In genomic region chr1:197199923-197200467, GRCh38 we compare ENCODE assay signal across 8 cellular contexts. TPM values are rescaled to one million over a fixed set of nuclear protein-coding genes. Genes with fewer than 3 reads are reported as not detected.
DNase-seq lines count a peak whose midpoint lies in the region; ATAC-seq and TF ChIP-seq lines count a peak whose summit lies in the region.

No MANE protein-coding gene starts in this region.

- no peak for TF ChIP-seq POLR2A in testis (IDR thresholded peaks at IDR 0.05)

- TF ChIP-seq CTCF in left ventricle myocardium inferior (IDR thresholded peaks at IDR 0.05; ENCODE audit: borderline replicate concordance) (no peak), WTC11 (IDR thresholded peaks at IDR 0.05) (no peak), testis (IDR thresholded peaks at IDR 0.05) (no peak)

- H3K27me3 ChIP-seq in left ventricle myocardium inferior (ENCODE audit: low read depth) (no peaks in the 10 kb centered on the region), iPS-20b (ENCODE audit: insufficient read depth, low read length) (no peaks in the 10 kb centered on the region), testis (no peaks in the 10 kb centered on the region)

- H3K27me3 Mint-ChIP-seq in WTC11 (ENCODE audit: low read depth): no peaks in the 10 kb centered on the region

- peak overlapping the region; percentile 94 for H3K4me3 ChIP-seq in left ventricle myocardium inferior
- H3K4me3 ChIP-seq in iPS-20b (ENCODE audit: low read length): peak overlapping the region; percentile 96
- H3K4me3 ChIP-seq in testis: peak overlapping the region; percentile 68 to 92

- H3K36me3 ChIP-seq in left ventricle myocardium inferior: no peaks in the 10 kb centered on the region
- H3K36me3 ChIP-seq in iPS-20b (ENCODE audit: insufficient read depth, low read depth, low read length): no peaks in the 10 kb centered on the region
- H3K36me3 ChIP-seq in testis (ENCODE audit: low read depth, missing control alignments): no peaks in the 10 kb centered on the region

- H3K4me1 ChIP-seq in left ventricle myocardium inferior (peaks cover 73% of the 10 kb centered on the region), iPS-20b (ENCODE audit: insufficient read depth, low read length) (peaks cover 11% of the 10 kb centered on the region), testis (peaks cover 9% of the 10 kb centered on the region)

- peak overlapping the region; percentile 97 for H3K4me3 Mint-ChIP-seq in WTC11

- POLR2A ChIA-PET in WTC11 (lab: Charles Lee): no interaction called here

- peaks cover 51% of the 10 kb centered on the region for H3K4me1 Mint-ChIP-seq in WTC11

- peak overlapping the region; percentile 96; the same call in 1 of the 2 replicates for H3K27ac Mint-ChIP-seq in WTC11

- intact Hi-C loops in left ventricle myocardium inferior (cut with micrococcal nuclease): no loop called here
- intact Hi-C loops in left ventricle myocardium superior (cut with micrococcal nuclease): no loop called here
- intact Hi-C loops in testis (cut with DNase I; ENCODE audit: low total_unique reads): no loop called here

- H3K27ac ChIP-seq in left ventricle myocardium inferior (replicated peaks) (peak overlapping the region; percentile 97), iPS-20b (ENCODE audit: low read length) (no peak overlapping the region), testis (peak overlapping the region; percentile 91 to 94)

- WGBS in testis, 2 donors: 39 to 43% methylated on average over 5 of the region's 5 CpGs

- DNase-seq in left ventricle myocardium inferior: no peak
- no peak for DNase-seq in left ventricle myocardium superior
- no peak for DNase-seq in WTC11 (ENCODE audit: low spot score)
- DNase-seq in testis: no peak
- no peak for DNase-seq in NCI-H510A treated with DMSO at 0.1 percent for 48 hours (lab: John Stamatoyannopoulos, UW)
- no peak for DNase-seq in AG08396 (ENCODE audit: low spot score)

- H3K9me3 Mint-ChIP-seq in WTC11: no peaks in the 10 kb centered on the region

- CTCF ChIA-PET in WTC11 (lab: Charles Lee): no interaction called here

- H3K36me3 Mint-ChIP-seq in WTC11: no peaks in the 10 kb centered on the region

- no peak for ATAC-seq in left ventricle myocardium superior
- ATAC-seq in WTC11: no peak
- ATAC-seq in HG02759 (IDR thresholded peaks at IDR 0.05; ENCODE audit: unreplicated experiment): no peak

- H3K9me3 ChIP-seq in left ventricle myocardium inferior (replicated peaks) (no peaks in the 10 kb centered on the region), iPS-20b (ENCODE audit: insufficient read depth, low read depth, low read length) (no peaks in the 10 kb centered on the region), testis (no peaks in the 10 kb centered on the region)

- peak overlapping the region; percentile 93; the same call in 1 of the 2 replicates for H3K9ac ChIP-seq in iPS-20b (ENCODE audit: low read depth, low read length)

TF ChIP-seq in WTC11, 78 proteins besides CTCF, POLR2A, EP300 and RAD21:
- TF ChIP-seq ZNF423 (CRISPR knock-in tag; IDR thresholded peaks at IDR 0.05): no peak

RNA-seq across cellular contexts. Expression of gene ZBTB41, which starts 1.1 kb away (rescaled TPM):
- total RNA-seq in left ventricle myocardium inferior: 9.5 TPM
- total RNA-seq in left ventricle myocardium superior: 9.4 TPM
- 5.5 to 6.0 TPM (median 5.7 TPM) in 3 replicates for total RNA-seq in WTC11 (2021)
- total RNA-seq in testis: 10 to 100 TPM; 14.3 to 14.6 TPM
- 4.9 TPM for polyA plus RNA-seq in testis (ENCODE audit: insufficient read depth, low read depth, low replicate concordance)

RNA-seq across cellular contexts. Expression of gene ASPM, which starts 53.5 kb away (rescaled TPM):
- total RNA-seq in left ventricle myocardium inferior (0.44 TPM), left ventricle myocardium superior (0.40 TPM), WTC11 (2021) (39.0 to 44.5 TPM (median 40.5 TPM) in 3 replicates), testis (10 to 100 TPM; 10.6 to 13.4 TPM)
- polyA plus RNA-seq in testis (ENCODE audit: insufficient read depth, low read depth, low replicate concordance): 1.6 TPM
